28 cellular contexts compared by ENCODE assay signal in the genomic region with DNA sequence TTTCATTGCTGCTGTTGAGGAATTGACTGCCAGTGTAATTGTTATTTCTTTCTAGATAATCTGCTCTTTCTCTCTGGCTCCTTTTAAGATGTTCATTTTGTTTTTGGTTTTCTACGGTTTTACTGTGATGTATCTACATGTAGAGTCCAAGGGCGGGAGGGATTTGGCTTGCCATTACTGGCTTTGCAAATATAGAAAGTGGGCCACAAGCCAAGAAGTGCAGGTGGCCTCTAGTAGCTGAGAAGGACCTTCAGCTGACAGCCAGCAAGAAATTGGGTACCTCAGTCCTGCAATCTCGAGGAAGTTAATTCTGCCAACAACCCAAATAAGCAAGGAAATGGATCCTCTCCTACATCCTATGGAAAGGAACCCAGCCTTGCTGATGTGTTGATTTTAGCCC. TPM values are rescaled to one million over a fixed set of nuclear protein-coding genes. Genes with fewer than 3 reads are reported as not detected.
DNase-seq lines count a peak whose midpoint lies in the region; ATAC-seq lines count a peak whose summit lies in the region.
"Had no signal": no experiment of that assay in that cellular context is flagged by ENCODE, and none has a peak within 500 bp of the region (broad histone marks: within the 10 kb centered on the region; RNA-seq: fewer than 3 reads in every experiment).

No MANE protein-coding gene starts in this region.

- H3K27me3 ChIP-seq in Karpas-422 (ENCODE audit: low read length) (no peaks in the 10 kb centered on the region), trophoblast cell (ENCODE audit: insufficient read depth, low read length) (no peaks in the 10 kb centered on the region)
- H3K27me3 ChIP-seq: BLaER1 had no signal

- H3K27me3 Mint-ChIP-seq in T-cell: peaks cover 36 to 47% of the 10 kb centered on the region in 2 donors

- no peak overlapping the region for H3K4ac ChIP-seq in trophoblast cell (ENCODE audit: low read depth, low read length)

- H3K4me3 Mint-ChIP-seq in T-cell: no peak overlapping the region
- H3K4me3 Mint-ChIP-seq: activated CD8-positive, alpha-beta memory T cell treated with anti-CD3 and anti-CD28 coated beads, Interleukin-2, amount 10 ng/mL, durations not matched to agents 7 days and 5 days; brain; type B pancreatic cell; WTC11 had no signal

- no peaks in the 10 kb centered on the region for H3K9me3 Mint-ChIP-seq in T-cell
- H3K9me3 Mint-ChIP-seq: type B pancreatic cell, WTC11 had no signal

- H3K36me3 ChIP-seq in Karpas-422 (ENCODE audit: insufficient read depth, low read length): no peaks in the 10 kb centered on the region
- H3K36me3 ChIP-seq in trophoblast cell (ENCODE audit: control insufficient read depth in 1 of 2, insufficient read depth in 2 of 2, low read length in 2 of 2): no peaks in the 10 kb centered on the region
- H3K36me3 ChIP-seq: BLaER1, gastroesophageal sphincter had no signal

- ATAC-seq in GM21619 (IDR thresholded peaks at IDR 0.05; ENCODE audit: unreplicated experiment): no peak
- ATAC-seq in T-cell (replicated peaks in 1 of 4): no peak
- ATAC-seq: activated CD8-positive, alpha-beta memory T cell treated with anti-CD3 and anti-CD28 coated beads, Interleukin-2, amount 10 ng/mL, durations not matched to agents 7 days and 5 days; gastroesophageal sphincter; GM12878; left colon; right cardiac atrium; WTC11 had no signal

- H3K9ac ChIP-seq in Karpas-422 (ENCODE audit: low read length) (no peak overlapping the region), trophoblast cell (ENCODE audit: low read length) (no peak overlapping the region)
- H3K9ac ChIP-seq: BLaER1, parathyroid adenoma had no signal

- H3K9me3 ChIP-seq in Karpas-422 (ENCODE audit: low read length) (no peaks in the 10 kb centered on the region), trophoblast cell (ENCODE audit: insufficient read depth, low read depth, low read length) (no peaks in the 10 kb centered on the region)
- H3K9me3 ChIP-seq: BLaER1, gastroesophageal sphincter had no signal

- H4K20me1 ChIP-seq in Karpas-422 (ENCODE audit: insufficient read depth, low read depth, low read length): no peaks in the 10 kb centered on the region
- H4K20me1 ChIP-seq: BLaER1 had no signal

- no peaks in the 10 kb centered on the region for H3K9me2 ChIP-seq in Karpas-422 (replicated peaks; ENCODE audit: insufficient read depth, low read length)

- H4K8ac ChIP-seq in trophoblast cell (ENCODE audit: low read depth, low read length): no peak overlapping the region

- H3K18ac ChIP-seq in trophoblast cell (ENCODE audit: low read length): no peak overlapping the region

- CTCF ChIA-PET in T-cell (lab: Charles Lee): no interaction called here

- H2AFZ ChIP-seq in Karpas-422 (ENCODE audit: low read length) (no peak overlapping the region), trophoblast cell (ENCODE audit: insufficient read depth, low read length, poor library complexity) (no peak overlapping the region)
- H2AFZ ChIP-seq: parathyroid adenoma, PC-9 had no signal

- no peak overlapping the region for H3K4me3 ChIP-seq in Karpas-422 (ENCODE audit: low read length)
- no peak overlapping the region for H3K4me3 ChIP-seq in trophoblast cell (ENCODE audit: low read depth, low read length)
- H3K4me3 ChIP-seq: BLaER1, dorsolateral prefrontal cortex, gastroesophageal sphincter, GM12878, PC-9 had no signal

- no peaks in the 10 kb centered on the region for H3K79me2 ChIP-seq in Karpas-422 (ENCODE audit: low read length)
- no peaks in the 10 kb centered on the region for H3K79me2 ChIP-seq in trophoblast cell (ENCODE audit: control insufficient read depth, insufficient read depth, low read length, poor library complexity)
- H3K79me2 ChIP-seq: parathyroid adenoma had no signal

- no peak overlapping the region for H2BK5ac ChIP-seq in trophoblast cell (ENCODE audit: low read depth, low read length, poor library complexity)

- no peak overlapping the region for H2BK120ac ChIP-seq in trophoblast cell (ENCODE audit: insufficient read depth, low read length, poor library complexity)

- POLR2A ChIA-PET in T-cell (lab: Charles Lee): no interaction called here

- H3K23ac ChIP-seq in trophoblast cell (ENCODE audit: low read length): no peak overlapping the region

- H3K4me2 ChIP-seq in Karpas-422 (ENCODE audit: low read depth, low read length, poor library complexity, severe bottlenecking) (no peak overlapping the region), trophoblast cell (ENCODE audit: low read length) (no peak overlapping the region)
- H3K4me2 ChIP-seq: BLaER1, PC-9 had no signal

- H3K4me1 Mint-ChIP-seq in T-cell: no peaks in the 10 kb centered on the region
- H3K4me1 Mint-ChIP-seq: activated CD8-positive, alpha-beta memory T cell treated with anti-CD3 and anti-CD28 coated beads, Interleukin-2, amount 10 ng/mL, durations not matched to agents 7 days and 5 days; brain had no signal

- H3K27ac Mint-ChIP-seq in T-cell: no peak overlapping the region
- H3K27ac Mint-ChIP-seq: activated CD8-positive, alpha-beta memory T cell treated with anti-CD3 and anti-CD28 coated beads, Interleukin-2, amount 10 ng/mL, durations not matched to agents 7 days and 5 days; brain; type B pancreatic cell; WTC11 had no signal

- DNase-seq in COR-L47 (lab: John Stamatoyannopoulos, UW): peak; percentile 75
- peak; percentile 60 for DNase-seq in Karpas-422
- DNase-seq in NCI-H2196 (lab: John Stamatoyannopoulos, UW; ENCODE audit: unreplicated experiment): peak; percentile 91
- DNase-seq in SHP77 (lab: John Stamatoyannopoulos, UW): peak; percentile 72 to 78
- no peak for DNase-seq in T-cell
- no peak for DNase-seq in trophoblast cell
- DNase-seq: activated CD4-positive, alpha-beta T cell treated with anti-CD3 and anti-CD28 coated beads, Interleukin-2, amount 50 U/mL, for 1 hour; activated CD8-positive, alpha-beta memory T cell treated with anti-CD3 and anti-CD28 coated beads, Interleukin-2, amount 10 ng/mL, durations not matched to agents 7 days and 5 days; activated naive CD4-positive, alpha-beta T cell; activated T-cell treated with anti-CD3 and anti-CD28 coated beads, Interleukin-2, amount 50 U/mL, for 48 hours; dorsolateral prefrontal cortex; EL; hippocampal formation; left colon; NK-92 treated with Interleukin-12 subunit alpha and Interleukin-12 subunit beta, amount 100 ng/mL, for 24 hours; PC-9; right cardiac atrium; SIG-M5; SW 1271 had no signal

- H3K36me3 Mint-ChIP-seq in T-cell: no peaks in the 10 kb centered on the region
- H3K36me3 Mint-ChIP-seq: activated CD8-positive, alpha-beta memory T cell treated with anti-CD3 and anti-CD28 coated beads, Interleukin-2, amount 10 ng/mL, durations not matched to agents 7 days and 5 days; brain; type B pancreatic cell; WTC11 had no signal

- no peak overlapping the region for H2AK5ac ChIP-seq in trophoblast cell (ENCODE audit: low read length)

- no peaks in the 10 kb centered on the region for H3K79me1 ChIP-seq in trophoblast cell (ENCODE audit: low read length)

- H3K27ac ChIP-seq in Karpas-422 (ENCODE audit: low read length) (no peak overlapping the region), trophoblast cell (ENCODE audit: low read depth, low read length) (no peak overlapping the region)
- H3K27ac ChIP-seq: BLaER1, dorsolateral prefrontal cortex, gastroesophageal sphincter, parathyroid adenoma, PC-9 had no signal

- no peak overlapping the region for H2BK12ac ChIP-seq in trophoblast cell (ENCODE audit: low read length)

- H4K91ac ChIP-seq in trophoblast cell (ENCODE audit: low read depth, low read length): no peak overlapping the region

- H3K14ac ChIP-seq in trophoblast cell (ENCODE audit: low read length): no peak overlapping the region

- WGBS in trophoblast cell (ENCODE audit: extremely low coverage, insufficient coverage, insufficient read length): no CpG with 5 or more reads among the region's 3 CpGs

- H3K4me1 ChIP-seq in Karpas-422 (ENCODE audit: low read length): peaks cover 19% of the 10 kb centered on the region
- no peaks in the 10 kb centered on the region for H3K4me1 ChIP-seq in trophoblast cell (ENCODE audit: control insufficient read depth in 1 of 2, insufficient read depth in 2 of 2, low read length in 2 of 2)
- H3K4me1 ChIP-seq: BLaER1, gastroesophageal sphincter, parathyroid adenoma had no signal

- H4K12ac ChIP-seq in trophoblast cell (ENCODE audit: low read depth, low read length): no peak overlapping the region

RNA-seq across cellular contexts. Expression of a gene that starts 42.8 kb away (rescaled TPM):
- total RNA-seq in Karpas-422 (2014; rRNA removed; shearing (Covaris generic); ENCODE audit: low replicate concordance): not detected in 2 replicates
- under 1 TPM in 1 of 5 donors, not detected in 4; 0.07 TPM for total RNA-seq in T-cell
- polyA plus RNA-seq in trophoblast cell (2013): not detected in 2 replicates
- total RNA-seq: activated CD8-positive, alpha-beta memory T cell treated with anti-CD3 and anti-CD28 coated beads, Interleukin-2, amount 10 ng/mL, durations not matched to agents 7 days and 5 days; GM12878; left colon; PC-9 had no signal
- polyA plus RNA-seq: AG04450 had no signal

Comparison
In these comparisons a context has a peak if more than half of its experiments do, and no peak if none do; other contexts are left out.
1. DNase-seq: peak in COR-L47 (single experiment), Karpas-422 (single experiment), NCI-H2196 (single experiment) and SHP77 (2 of 2); none in T-cell (0 of 34) and trophoblast cell (0 of 2).